Comparison of ENCODE assay signal across 1 cellular context in the genomic region with DNA sequence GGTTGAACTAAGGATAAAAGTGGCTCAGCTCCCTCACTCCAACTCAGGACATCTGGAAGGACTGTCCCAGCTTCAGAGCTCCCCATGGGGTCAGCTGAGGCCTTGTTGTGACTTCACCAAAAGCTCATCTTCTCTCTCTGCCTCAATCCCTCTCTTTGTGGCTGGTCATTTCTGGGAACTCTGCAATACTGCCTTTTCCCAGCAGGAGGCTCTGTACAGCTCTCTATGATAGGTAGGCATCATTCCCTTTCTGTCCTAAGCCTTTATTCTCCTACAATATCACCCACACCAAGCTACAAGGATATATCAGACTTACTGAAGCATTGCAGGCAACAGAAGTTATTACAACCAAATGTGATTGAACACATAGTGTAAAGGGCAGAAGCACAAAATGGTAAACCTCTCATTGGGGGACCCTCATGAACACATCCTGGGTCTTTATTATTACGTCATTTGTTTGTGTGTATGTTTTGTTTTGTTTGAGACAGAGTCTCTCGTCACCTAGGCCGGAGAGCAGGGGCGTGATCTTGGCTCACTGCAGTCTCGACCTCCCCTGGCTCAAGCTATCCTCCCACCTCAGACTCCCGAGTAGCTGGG.
TF ChIP-seq lines count a peak whose summit lies in the region.

No MANE protein-coding gene starts in this region.

TF ChIP-seq in IMR-90, 13 proteins besides CTCF, POLR2A, EP300 and RAD21:
- TF ChIP-seq MXI1 (IDR thresholded peaks at IDR 0.05; ENCODE audit: borderline replicate concordance, low read depth, low read length) (no peak), RFX5 (IDR thresholded peaks at IDR 0.05; ENCODE audit: low read depth, low read length) (no peak), CEBPB (IDR thresholded peaks at IDR 0.05; ENCODE audit: low read depth, low read length) (no peak), SMC3 (IDR thresholded peaks at IDR 0.05; ENCODE audit: low read depth, low read length) (no peak), CHD1 (IDR thresholded peaks at IDR 0.05; ENCODE audit: low read depth, low read length) (no peak), MAFK (IDR thresholded peaks at IDR 0.05; ENCODE audit: low read depth, low read length) (no peak), RCOR1 (IDR thresholded peaks at IDR 0.05; ENCODE audit: insufficient replicate concordance, low read length) (no peak), MAZ (IDR thresholded peaks at IDR 0.05; ENCODE audit: borderline replicate concordance, low read depth, low read length) (no peak), FOS (IDR thresholded peaks at IDR 0.05; ENCODE audit: low read depth, low read length) (no peak), BHLHE40 (IDR thresholded peaks at IDR 0.05; ENCODE audit: low read depth, low read length) (no peak), NFE2L2 (IDR thresholded peaks at IDR 0.05; ENCODE audit: low read depth, low read length) (no peak), ELK1 (IDR thresholded peaks at IDR 0.05; ENCODE audit: borderline replicate concordance, low read depth, low read length) (no peak)
- TF ChIP-seq, protein P1, sequence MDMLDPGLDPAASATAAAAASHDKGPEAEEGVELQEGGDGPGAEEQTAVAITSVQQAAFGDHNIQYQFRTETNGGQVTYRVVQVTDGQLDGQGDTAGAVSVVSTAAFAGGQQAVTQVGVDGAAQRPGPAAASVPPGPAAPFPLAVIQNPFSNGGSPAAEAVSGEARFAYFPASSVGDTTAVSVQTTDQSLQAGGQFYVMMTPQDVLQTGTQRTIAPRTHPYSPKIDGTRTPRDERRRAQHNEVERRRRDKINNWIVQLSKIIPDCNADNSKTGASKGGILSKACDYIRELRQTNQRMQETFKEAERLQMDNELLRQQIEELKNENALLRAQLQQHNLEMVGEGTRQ (IDR thresholded peaks at IDR 0.05; ENCODE audit: low read depth, low read length), result no peak
